8 cellular contexts compared by ENCODE assay signal in the genomic region with DNA sequence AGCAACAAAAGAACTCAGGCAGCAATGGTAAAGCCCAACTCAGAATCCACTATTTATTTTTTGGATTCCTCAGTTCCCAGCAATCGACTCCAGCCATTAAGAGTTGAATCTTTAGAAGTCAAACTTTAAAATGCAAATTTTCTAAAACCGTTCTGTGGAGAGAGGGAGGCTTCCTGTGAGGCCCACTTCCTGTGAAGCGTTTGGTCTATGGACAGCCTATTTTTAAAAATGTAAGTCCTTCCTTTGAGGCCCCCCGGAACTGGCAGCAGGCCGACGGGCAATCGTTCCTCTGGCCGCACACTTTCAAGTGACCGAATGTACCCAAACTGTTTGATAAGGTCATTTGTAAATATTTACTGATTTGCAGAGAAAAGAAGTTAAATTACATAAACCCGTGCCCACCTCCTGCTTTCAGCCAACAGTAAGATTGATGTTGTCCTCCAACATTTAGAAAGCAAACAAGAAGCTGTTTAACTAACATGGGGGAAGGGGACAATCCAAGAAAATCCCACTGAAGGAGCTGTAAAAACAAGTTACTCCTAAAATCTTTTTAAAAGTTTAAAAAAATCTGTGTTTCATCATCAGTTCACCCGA.
DNase-seq lines count a peak whose midpoint lies in the region; ATAC-seq and TF ChIP-seq lines count a peak whose summit lies in the region.

No MANE protein-coding gene starts in this region.

- peak overlapping the region in 1 of 3 donors; percentile 34 for H3K4me3 ChIP-seq in breast epithelium
- H3K4me3 ChIP-seq in mammary epithelial cell (replicated peaks in 1 of 3; ENCODE audit: insufficient read depth in 1 of 3, low read depth in 2 of 3, low read length in 3 of 3): no peak overlapping the region

- H3K27me3 ChIP-seq in breast epithelium (no peaks in the 10 kb centered on the region), mammary epithelial cell (ENCODE audit: insufficient read depth, low read length) (no peaks in the 10 kb centered on the region)

- BruUV-seq in mammary epithelial cell (replicated peaks; lab: Mats Ljungman, UMichigan): no TSS peak

- no peak for TF ChIP-seq CTCF in breast epithelium (IDR thresholded peaks at IDR 0.05)
- TF ChIP-seq CTCF in mammary epithelial cell (conservative IDR thresholded peaks at IDR 0.05 in 1 of 2, IDR thresholded peaks at IDR 0.05 in 1 of 2; ENCODE audit: extremely low read depth in 1 of 2, insufficient read depth in 1 of 2, low read depth in 1 of 2, low read length in 2 of 2): no peak

- no peaks in the 10 kb centered on the region for H3K36me3 ChIP-seq in breast epithelium
- H3K36me3 ChIP-seq in mammary epithelial cell (ENCODE audit: insufficient read depth, low read length): no peaks in the 10 kb centered on the region

- H3K4me2 ChIP-seq in mammary epithelial cell (ENCODE audit: insufficient read depth, low read depth, low read length): no peak overlapping the region

- DNase-seq in breast epithelium (ENCODE audit: low spot score in 2 of 2): no peak
- no peak for DNase-seq in mammary epithelial cell
- peak; percentile 56 for DNase-seq in UCSD-AML1 (lab: John Stamatoyannopoulos, UW; ENCODE audit: unreplicated experiment)
- no peak for DNase-seq in left ventricle myocardium superior
- DNase-seq in stimulated activated naive CD8-positive, alpha-beta T cell treated with anti-CD3 and anti-CD28 coated beads, Interleukin-15, Interleukin-2, amounts not matched to agents 100 U/mL and 50 U/mL, for 24 hours: peak; percentile 34
- no peak for DNase-seq in NCI-H1105 treated with DMSO at 0.1 percent for 48 hours (lab: John Stamatoyannopoulos, UW)
- DNase-seq in NCI-H1105 (lab: John Stamatoyannopoulos, UW): no peak

- H2AFZ ChIP-seq in mammary epithelial cell (ENCODE audit: low read depth, low read length): no peak overlapping the region

- H3K9ac ChIP-seq in mammary epithelial cell (ENCODE audit: insufficient read depth, low read length): no peak overlapping the region

- TF ChIP-seq POLR2A in breast epithelium (IDR thresholded peaks at IDR 0.05): no peak

- dilution Hi-C loops in mammary epithelial cell (cut with HindIII; ENCODE audit: low sequenced_read_pairs): loop anchor here (5.0 kb wide), 1 partner anchor 44 kb away; no protein-coding TSS in a partner anchor

- CTCF ChIA-PET in mammary epithelial cell (lab: Charles Lee; ENCODE audit: low non-redundant PET): no interaction called here

- H3K27ac ChIP-seq in breast epithelium (peak overlapping the region; percentile 57 to 74), mammary epithelial cell (ENCODE audit: insufficient read depth, low read depth, low read length) (no peak overlapping the region)

- intact Hi-C loops in breast epithelium (cut with DNase I; ENCODE audit: low total_unique reads): no loop called here
- intact Hi-C loops in mammary epithelial cell (cut with micrococcal nuclease): no loop called here
- intact Hi-C loops in left ventricle myocardium superior (cut with micrococcal nuclease): no loop called here

- no peaks in the 10 kb centered on the region for H4K20me1 ChIP-seq in mammary epithelial cell (ENCODE audit: insufficient read depth, low read length)

- peak; percentile 74 for ATAC-seq in HG03280 (IDR thresholded peaks at IDR 0.05; ENCODE audit: unreplicated experiment)
- peak; percentile 20 for ATAC-seq in left ventricle myocardium superior
- peak; percentile 59 for ATAC-seq in stimulated activated naive CD8-positive, alpha-beta T cell treated with anti-CD3 and anti-CD28 coated beads, Interleukin-15, Interleukin-2, amounts not matched to agents 100 U/mL and 50 U/mL, for 24 hours

- no peaks in the 10 kb centered on the region for H3K4me1 ChIP-seq in breast epithelium
- no peaks in the 10 kb centered on the region for H3K4me1 ChIP-seq in mammary epithelial cell (ENCODE audit: insufficient read depth, low read length)

- in situ Hi-C loops in mammary epithelial cell (cut with MboI; ENCODE audit: low sequenced_read_pairs in 2 of 2): no loop called here

- WGBS in mammary epithelial cell (ENCODE audit: low coverage, missing lambda C conversion rate): 84% methylated on average over 11 of the region's 11 CpGs

- H3K9me3 ChIP-seq in breast epithelium (no peaks in the 10 kb centered on the region), mammary epithelial cell (replicated peaks; ENCODE audit: insufficient read depth, low read length) (no peaks in the 10 kb centered on the region)

- no peaks in the 10 kb centered on the region for H3K79me2 ChIP-seq in mammary epithelial cell (ENCODE audit: insufficient read depth, low read length)

Comparison
In these comparisons a context has a peak if more than half of its experiments do, and no peak if none do; other contexts are left out.
1. DNase-seq: peak in UCSD-AML1 (single experiment) and stimulated activated naive CD8-positive, alpha-beta T cell treated with anti-CD3 and anti-CD28 coated beads, Interleukin-15, Interleukin-2, amounts not matched to agents 100 U/mL and 50 U/mL, for 24 hours (single experiment); none in breast epithelium (0 of 2), mammary epithelial cell (single experiment), left ventricle myocardium superior (single experiment), NCI-H1105 treated with DMSO at 0.1 percent for 48 hours (single experiment) and NCI-H1105 (single experiment).
2. ATAC-seq: peak in every context shown above with its lines; median percentile 74 in HG03280; 59 in stimulated activated naive CD8-positive, alpha-beta T cell treated with anti-CD3 and anti-CD28 coated beads, Interleukin-15, Interleukin-2, amounts not matched to agents 100 U/mL and 50 U/mL, for 24 hours; 20 in left ventricle myocardium superior.